ENCODE assay signal across 14 cellular contexts in genomic region chr4:146112389-146112788, GRCh38.
DNase-seq lines count a peak whose midpoint lies in the region; ATAC-seq and TF ChIP-seq lines count a peak whose summit lies in the region.
"Had no signal": no experiment of that assay in that cellular context is flagged by ENCODE, and none has a peak within 500 bp of the region (broad histone marks: within the 10 kb centered on the region; RNA-seq: fewer than 3 reads in every experiment).

No MANE protein-coding gene starts in this region.

- peaks cover 27 to 37% (median 33%) of the 10 kb centered on the region in 3 donors for H3K4me1 Mint-ChIP-seq in naive B cell
- H3K4me1 Mint-ChIP-seq: activated CD4-positive, alpha-beta T cell treated with anti-CD3 and anti-CD28 coated beads for 36 hours; activated naive CD8-positive, alpha-beta T cell treated with anti-CD3 and anti-CD28 coated beads for 36 hours; nephron progenitor cell had no signal

- H3K27ac Mint-ChIP-seq in naive B cell = peak overlapping the region in 1 of 6 donors; percentile 54
- H3K27ac Mint-ChIP-seq: activated CD4-positive, alpha-beta T cell treated with anti-CD3 and anti-CD28 coated beads for 36 hours; activated naive CD8-positive, alpha-beta T cell treated with anti-CD3 and anti-CD28 coated beads for 36 hours; nephron progenitor cell; T-helper 2 cell treated with Interferon-gamma antibody and Interleukin-4, amounts not matched to agents 5 μg/mL and 100 μg/mL, for 36 hours had no signal

- DNase-seq in naive B cell (peak; percentile 5), T1000 (lab: John Stamatoyannopoulos, UW) (no peak), RWPE1 (ENCODE audit: low spot score) (no peak)
- DNase-seq in activated T-cell treated with anti-CD3 and anti-CD28 coated beads, Interleukin-2, amount 50 U/mL, for 48 hours = no peak
- DNase-seq: activated CD4-positive, alpha-beta T cell treated with anti-CD3 and anti-CD28 coated beads for 36 hours; activated naive CD8-positive, alpha-beta T cell treated with anti-CD3 and anti-CD28 coated beads for 36 hours; DMS53; foreskin fibroblast; nephron progenitor cell; testis had no signal

- H3K27me3 Mint-ChIP-seq in naive B cell = peaks cover 0 to 40% (median 22%) of the 10 kb centered on the region in 3 donors

- H3K36me3 Mint-ChIP-seq in naive B cell = peaks cover 0 to 29% of the 10 kb centered on the region in 2 donors
- H3K36me3 Mint-ChIP-seq: activated naive CD8-positive, alpha-beta T cell treated with anti-CD3 and anti-CD28 coated beads for 36 hours had no signal

- H3K4me3 Mint-ChIP-seq in naive B cell = peak overlapping the region in 3 of 8 donors; percentile 31 to 73 (median 48)
- H3K4me3 Mint-ChIP-seq: activated CD4-positive, alpha-beta T cell treated with anti-CD3 and anti-CD28 coated beads for 36 hours; activated naive CD8-positive, alpha-beta T cell treated with anti-CD3 and anti-CD28 coated beads for 36 hours; nephron progenitor cell; T-helper 2 cell treated with Interferon-gamma antibody and Interleukin-4, amounts not matched to agents 5 μg/mL and 100 μg/mL, for 36 hours had no signal

- ATAC-seq in GM18861 (IDR thresholded peaks at IDR 0.05; ENCODE audit: unreplicated experiment) (peak; percentile 59), GM21515 (IDR thresholded peaks at IDR 0.05; ENCODE audit: unreplicated experiment) (peak; percentile 50), HG03066 (IDR thresholded peaks at IDR 0.05; ENCODE audit: low read depth, unreplicated experiment) (peak; percentile 74), naive B cell (ENCODE audit: low read depth in 2 of 2) (no peak)
- ATAC-seq: activated CD4-positive, alpha-beta T cell treated with anti-CD3 and anti-CD28 coated beads for 36 hours had no signal

- no peak overlapping the region for H3K27ac ChIP-seq in RWPE1
- H3K27ac ChIP-seq: testis had no signal

- peaks cover 0 to 7% (median 2%) of the 10 kb centered on the region in 7 donors for H3K9me3 Mint-ChIP-seq in naive B cell
- H3K9me3 Mint-ChIP-seq: activated naive CD8-positive, alpha-beta T cell treated with anti-CD3 and anti-CD28 coated beads for 36 hours; T-helper 2 cell treated with Interferon-gamma antibody and Interleukin-4, amounts not matched to agents 5 μg/mL and 100 μg/mL, for 36 hours had no signal

- POLR2A ChIA-PET in RWPE1 (lab: Yijun Ruan, JAX; ENCODE audit: low non-redundant PET) = no interaction called here

- CTCF ChIA-PET in RWPE1 (lab: Yijun Ruan, JAX) = interaction anchor here (0.6 to 0.8 kb wide), 3 partner anchors 17 to 314 kb away, joined by 3 to 7 read pairs (median 3); no protein-coding TSS in a partner anchor

- no peak for TF ChIP-seq CTCF in RWPE1 (conservative IDR thresholded peaks at IDR 0.05; ENCODE audit: low read depth)

Comparison
In these comparisons a context has a peak if more than half of its experiments do, and no peak if none do; other contexts are left out.
1. ATAC-seq: peak in GM18861 (single experiment), GM21515 (single experiment) and HG03066 (single experiment); none in naive B cell (0 of 2).